Comparison of ENCODE assay signal across 14 cellular contexts in genomic region chr14:73795974-73796373, GRCh38. TPM values are rescaled to one million over a fixed set of nuclear protein-coding genes. Genes with fewer than 3 reads are reported as not detected.
A peak's percentile ranks its signal among the peaks of the same experiment; 100 is the strongest.
DNase-seq lines count a peak whose midpoint lies in the region; ATAC-seq and TF ChIP-seq lines count a peak whose summit lies in the region.
"Had no signal": no experiment of that assay in that cellular context is flagged by ENCODE, and none has a peak within 500 bp of the region (broad histone marks: within the 10 kb centered on the region; RNA-seq: fewer than 3 reads in every experiment).

No MANE protein-coding gene starts in this region.

- H3K4me1 Mint-ChIP-seq in progenitor cell of endocrine pancreas (ENCODE audit: low read depth), result peaks cover 13% of the 10 kb centered on the region
- H3K4me1 Mint-ChIP-seq in activated T-cell treated with anti-CD3 and anti-CD28 coated beads, Interleukin-2, amount 50 U/mL, for 24 hours (ENCODE audit: low read depth), result no peaks in the 10 kb centered on the region
- peaks cover 3% of the 10 kb centered on the region for H3K4me1 Mint-ChIP-seq in activated CD8-positive, alpha-beta memory T cell treated with anti-CD3 and anti-CD28 coated beads, Interleukin-2, amount 10 ng/mL, durations not matched to agents 7 days and 5 days
- H3K4me1 Mint-ChIP-seq: activated CD4-positive, alpha-beta T cell treated with anti-CD3 and anti-CD28 coated beads for 36 hours had no signal

- no peak overlapping the region for H2AFZ ChIP-seq in fibroblast of lung (ENCODE audit: low read length)

- no peak overlapping the region for H3K4me3 ChIP-seq in Peyer's patch
- no peak overlapping the region for H3K4me3 ChIP-seq in fibroblast of lung (replicated peaks in 1 of 4; ENCODE audit: control extremely low read depth in 1 of 4, insufficient read depth in 1 of 4, low read depth in 3 of 4, low read length in 4 of 4)

- no peaks in the 10 kb centered on the region for H3K27me3 Mint-ChIP-seq in progenitor cell of endocrine pancreas
- no peaks in the 10 kb centered on the region for H3K27me3 Mint-ChIP-seq in activated T-cell treated with anti-CD3 and anti-CD28 coated beads, Interleukin-2, amount 50 U/mL, for 24 hours
- no peaks in the 10 kb centered on the region for H3K27me3 Mint-ChIP-seq in activated CD8-positive, alpha-beta memory T cell treated with anti-CD3 and anti-CD28 coated beads, Interleukin-2, amount 10 ng/mL, durations not matched to agents 7 days and 5 days
- H3K27me3 Mint-ChIP-seq: activated CD4-positive, alpha-beta T cell treated with anti-CD3 and anti-CD28 coated beads for 36 hours; dendritic cell treated with granulocyte-macrophage colony-stimulating factor and Interleukin-4, amounts not matched to agents 40 ng/mL and 50 ng/mL, for 4 days; naive thymus-derived CD8-positive, alpha-beta T cell had no signal

- peaks cover 0 to 41% (median 6%) of the 10 kb centered on the region in 4 donors for H3K4me1 ChIP-seq in Peyer's patch
- H3K4me1 ChIP-seq in fibroblast of lung (ENCODE audit: control insufficient read depth, extremely low read depth, insufficient read depth, low read length), result peaks cover 18% of the 10 kb centered on the region

- H3K27ac Mint-ChIP-seq in progenitor cell of endocrine pancreas, result peak overlapping the region; percentile 79
- no peak overlapping the region for H3K27ac Mint-ChIP-seq in activated T-cell treated with anti-CD3 and anti-CD28 coated beads, Interleukin-2, amount 50 U/mL, for 24 hours
- H3K27ac Mint-ChIP-seq in activated CD8-positive, alpha-beta memory T cell treated with anti-CD3 and anti-CD28 coated beads, Interleukin-2, amount 10 ng/mL, durations not matched to agents 7 days and 5 days, result no peak overlapping the region
- H3K27ac Mint-ChIP-seq: activated CD4-positive, alpha-beta T cell treated with anti-CD3 and anti-CD28 coated beads for 36 hours; dendritic cell treated with granulocyte-macrophage colony-stimulating factor and Interleukin-4, amounts not matched to agents 40 ng/mL and 50 ng/mL, for 4 days had no signal

- no peak overlapping the region for H3K9ac ChIP-seq in fibroblast of lung (ENCODE audit: insufficient read depth, low read length)
- H3K9ac ChIP-seq: KMS-11 had no signal

- H3K9me3 Mint-ChIP-seq in progenitor cell of endocrine pancreas (ENCODE audit: low read depth), result no peaks in the 10 kb centered on the region
- H3K9me3 Mint-ChIP-seq in activated T-cell treated with anti-CD3 and anti-CD28 coated beads, Interleukin-2, amount 50 U/mL, for 24 hours, result no peaks in the 10 kb centered on the region
- H3K9me3 Mint-ChIP-seq in activated CD8-positive, alpha-beta memory T cell treated with anti-CD3 and anti-CD28 coated beads, Interleukin-2, amount 10 ng/mL, durations not matched to agents 7 days and 5 days (ENCODE audit: low read depth), result no peaks in the 10 kb centered on the region
- H3K9me3 Mint-ChIP-seq: dendritic cell treated with granulocyte-macrophage colony-stimulating factor and Interleukin-4, amounts not matched to agents 40 ng/mL and 50 ng/mL, for 4 days; naive thymus-derived CD8-positive, alpha-beta T cell had no signal

- no peaks in the 10 kb centered on the region for H4K20me1 ChIP-seq in fibroblast of lung (ENCODE audit: control insufficient read depth, extremely low read depth, insufficient read depth, low read length)

- no peak for ATAC-seq in activated CD8-positive, alpha-beta memory T cell treated with anti-CD3 and anti-CD28 coated beads, Interleukin-2, amount 10 ng/mL, durations not matched to agents 7 days and 5 days
- ATAC-seq: activated CD4-positive, alpha-beta T cell treated with anti-CD3 and anti-CD28 coated beads for 36 hours; naive thymus-derived CD8-positive, alpha-beta T cell; stimulated activated naive CD8-positive, alpha-beta T cell treated with anti-CD3 and anti-CD28 coated beads, Interleukin-15, Interleukin-2, amounts not matched to agents 100 U/mL and 50 U/mL, for 24 hours had no signal

- H3K4me2 ChIP-seq in fibroblast of lung (ENCODE audit: extremely low read depth, insufficient read depth, low read length), result peak overlapping the region; percentile 45
- H3K4me2 ChIP-seq: KMS-11 had no signal

- H3K4me3 Mint-ChIP-seq in progenitor cell of endocrine pancreas (ENCODE audit: low read depth), result no peak overlapping the region
- H3K4me3 Mint-ChIP-seq in activated T-cell treated with anti-CD3 and anti-CD28 coated beads, Interleukin-2, amount 50 U/mL, for 24 hours, result no peak overlapping the region
- H3K4me3 Mint-ChIP-seq in activated CD8-positive, alpha-beta memory T cell treated with anti-CD3 and anti-CD28 coated beads, Interleukin-2, amount 10 ng/mL, durations not matched to agents 7 days and 5 days, result no peak overlapping the region
- H3K4me3 Mint-ChIP-seq: activated CD4-positive, alpha-beta T cell treated with anti-CD3 and anti-CD28 coated beads for 36 hours; dendritic cell treated with granulocyte-macrophage colony-stimulating factor and Interleukin-4, amounts not matched to agents 40 ng/mL and 50 ng/mL, for 4 days; naive thymus-derived CD8-positive, alpha-beta T cell had no signal

- TF ChIP-seq CTCF in Peyer's patch (IDR thresholded peaks at IDR 0.05) (no peak), fibroblast of lung (conservative IDR thresholded peaks at IDR 0.05 in 1 of 2, IDR thresholded peaks at IDR 0.05 in 1 of 2; ENCODE audit: low read depth in 1 of 2, low read length in 2 of 2) (no peak), progenitor cell of endocrine pancreas (IDR thresholded peaks at IDR 0.05; ENCODE audit: unreplicated experiment) (no peak)

- CTCF ChIA-PET in activated CD8-positive, alpha-beta memory T cell treated with anti-CD3 and anti-CD28 coated beads, Interleukin-2, amount 10 ng/mL, durations not matched to agents 7 days and 5 days (lab: Charles Lee), result interaction anchor here (2.2 to 3.2 kb wide), 2 partner anchors 8 to 10 kb away, joined by 6 to 11 read pairs; no protein-coding TSS in a partner anchor

- no peaks in the 10 kb centered on the region for H3K36me3 Mint-ChIP-seq in progenitor cell of endocrine pancreas (ENCODE audit: insufficient read depth)
- H3K36me3 Mint-ChIP-seq in activated T-cell treated with anti-CD3 and anti-CD28 coated beads, Interleukin-2, amount 50 U/mL, for 24 hours (ENCODE audit: low read depth), result no peaks in the 10 kb centered on the region
- no peaks in the 10 kb centered on the region for H3K36me3 Mint-ChIP-seq in activated CD8-positive, alpha-beta memory T cell treated with anti-CD3 and anti-CD28 coated beads, Interleukin-2, amount 10 ng/mL, durations not matched to agents 7 days and 5 days

- peak in 1 of 2 donors; percentile 50 for TF ChIP-seq POLR2A in Peyer's patch (IDR thresholded peaks at IDR 0.05)

- H3K27me3 ChIP-seq in Peyer's patch, result no peaks in the 10 kb centered on the region
- no peaks in the 10 kb centered on the region for H3K27me3 ChIP-seq in fibroblast of lung (ENCODE audit: control insufficient read depth, insufficient read depth, low read length)

- H3K9me3 ChIP-seq in Peyer's patch (no peaks in the 10 kb centered on the region), fibroblast of lung (ENCODE audit: control insufficient read depth, insufficient read depth, low read depth, low read length) (no peaks in the 10 kb centered on the region)

- H3K36me3 ChIP-seq in Peyer's patch, result no peaks in the 10 kb centered on the region
- no peaks in the 10 kb centered on the region for H3K36me3 ChIP-seq in fibroblast of lung (ENCODE audit: control insufficient read depth, insufficient read depth, low read length)

- DNase-seq in ELR (ENCODE audit: low read depth) (peak; percentile 97), Peyer's patch (peak in 2 of 3 donors; percentile 89 to 90), fibroblast of lung (ENCODE audit: low read depth in 2 of 2) (peak; percentile 37 to 93), progenitor cell of endocrine pancreas (ENCODE audit: low spot score, unreplicated experiment) (no peak), DMS153 treated with DMSO at 0.1 percent for 48 hours (lab: John Stamatoyannopoulos, UW; ENCODE audit: unreplicated experiment) (no peak), SKM-1 (lab: John Stamatoyannopoulos, UW; ENCODE audit: unreplicated experiment) (no peak)
- DNase-seq in activated T-cell treated with anti-CD3 and anti-CD28 coated beads, Interleukin-2, amount 50 U/mL, for 24 hours, result no peak
- DNase-seq in activated CD8-positive, alpha-beta memory T cell treated with anti-CD3 and anti-CD28 coated beads, Interleukin-2, amount 10 ng/mL, durations not matched to agents 7 days and 5 days, result no peak
- DNase-seq: activated CD4-positive, alpha-beta T cell treated with anti-CD3 and anti-CD28 coated beads for 36 hours; naive thymus-derived CD8-positive, alpha-beta T cell; SHP77 treated with DMSO at 0.1 percent for 48 hours; stimulated activated naive CD8-positive, alpha-beta T cell treated with anti-CD3 and anti-CD28 coated beads, Interleukin-15, Interleukin-2, amounts not matched to agents 100 U/mL and 50 U/mL, for 24 hours had no signal

- H3K27ac ChIP-seq in Peyer's patch, result peak overlapping the region in 3 of 4 donors; percentile 61 to 84 (median 77)
- H3K27ac ChIP-seq in fibroblast of lung (ENCODE audit: insufficient read depth, low read length), result no peak overlapping the region
- H3K27ac ChIP-seq: KMS-11 had no signal

- H3K79me2 ChIP-seq in fibroblast of lung (ENCODE audit: control insufficient read depth, insufficient read depth, low read length), result no peaks in the 10 kb centered on the region

RNA-seq across cellular contexts. Expression of gene PTGR2, which starts 55.7 kb away (rescaled TPM):
- 10 to 100 TPM; 11.1 to 19.0 (median 12.9) TPM for total RNA-seq in Peyer's patch
- 7.2 and 7.9 TPM in 2 replicates for total RNA-seq in fibroblast of lung
- 5.6 and 5.7 TPM in 2 replicates for polyA plus RNA-seq in fibroblast of lung
- polyA plus RNA-seq in fibroblast of lung (2012), result 3.3 and 5.2 TPM in 2 replicates
- polyA minus RNA-seq in fibroblast of lung (ENCODE audit: low replicate concordance), result 0.07 and 0.27 TPM in 2 replicates
- 6.9 and 11.0 TPM in 2 replicates for total RNA-seq in progenitor cell of endocrine pancreas
- 1 to 10 TPM; 1.6 to 3.5 TPM for total RNA-seq in activated CD8-positive, alpha-beta memory T cell treated with anti-CD3 and anti-CD28 coated beads, Interleukin-2, amount 10 ng/mL, durations not matched to agents 7 days and 5 days

Comparison
In these comparisons a context has a peak if more than half of its experiments do, and no peak if none do; other contexts are left out.
1. DNase-seq: peak in ELR (single experiment), Peyer's patch (2 of 3) and fibroblast of lung (2 of 2); none in progenitor cell of endocrine pancreas (single experiment), DMS153 treated with DMSO at 0.1 percent for 48 hours (single experiment), activated T-cell treated with anti-CD3 and anti-CD28 coated beads, Interleukin-2, amount 50 U/mL, for 24 hours (single experiment), SKM-1 (single experiment) and activated CD8-positive, alpha-beta memory T cell treated with anti-CD3 and anti-CD28 coated beads, Interleukin-2, amount 10 ng/mL, durations not matched to agents 7 days and 5 days (single experiment).